In the genomic region with DNA sequence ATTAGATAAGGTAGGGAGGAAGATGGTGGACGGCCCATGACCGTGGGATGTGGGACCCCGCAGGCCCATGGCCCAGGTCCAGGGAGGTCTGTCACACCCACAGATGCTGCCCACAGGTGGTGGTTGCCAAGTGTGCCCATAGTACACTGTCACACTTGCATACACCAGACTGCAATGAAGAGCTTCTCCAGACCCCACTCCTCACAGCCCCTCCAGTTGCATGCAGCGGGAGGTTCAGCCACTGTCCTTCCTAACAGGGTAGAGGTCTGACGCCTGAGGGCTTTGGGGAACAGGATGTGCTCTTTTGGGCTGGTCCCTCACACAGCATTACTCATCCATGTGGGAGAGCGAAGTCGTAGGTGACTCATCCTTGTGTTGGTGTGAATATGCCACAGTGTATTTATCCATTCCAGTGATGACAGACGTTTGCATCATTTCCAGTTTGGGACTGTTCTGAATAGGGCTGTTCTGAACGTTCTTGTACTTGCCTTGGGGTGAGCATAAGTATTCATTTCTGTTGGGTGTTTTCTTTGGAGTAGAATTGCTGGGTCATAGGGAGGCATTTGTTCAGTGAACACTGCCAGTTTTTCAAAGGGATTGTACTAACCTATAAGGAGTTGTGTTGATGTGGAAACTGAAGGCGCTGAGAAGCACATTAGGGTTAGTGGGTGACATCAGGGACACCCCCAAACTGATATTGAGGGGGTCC, we compare ENCODE assay signal across 8 cellular contexts. TPM values are rescaled to one million over a fixed set of nuclear protein-coding genes. Genes with fewer than 3 reads are reported as not detected.
A peak's percentile ranks its signal among the peaks of the same experiment; 100 is the strongest.
DNase-seq lines count a peak whose midpoint lies in the region; ATAC-seq and TF ChIP-seq lines count a peak whose summit lies in the region.

No MANE protein-coding gene starts in this region.

- H2BK15ac ChIP-seq in mesendoderm (replicated peaks; ENCODE audit: low read depth), result no peak overlapping the region

- no peak overlapping the region for H3K9ac ChIP-seq in mesendoderm (ENCODE audit: low read length)

- H4K8ac ChIP-seq in mesendoderm (ENCODE audit: low read depth, low read length), result no peak overlapping the region

- no peak overlapping the region for H3K23ac ChIP-seq in mesendoderm (ENCODE audit: low read length)

- peak in 1 of 3 donors; percentile 34 for DNase-seq in CD4-positive, CD25-positive, alpha-beta regulatory T cell
- DNase-seq in SKM-1 treated with dmso at 0.1 percent for 144 hours (lab: John Stamatoyannopoulos, UW; ENCODE audit: unreplicated experiment), result peak; percentile 83
- DNase-seq in MCF 10A (ENCODE audit: unreplicated experiment), result peak; percentile 100
- DNase-seq in mesendoderm, result peak; percentile 93
- no peak for DNase-seq in NCI-H2107 (lab: John Stamatoyannopoulos, UW)
- DNase-seq in NAMALWA (ENCODE audit: low spot score), result no peak

- H3K4me3 ChIP-seq in CD4-positive, CD25-positive, alpha-beta regulatory T cell (ENCODE audit: low read depth, low read length), result no peak overlapping the region
- H3K4me3 ChIP-seq in mesendoderm (ENCODE audit: low read length), result no peak overlapping the region

- H4K5ac ChIP-seq in mesendoderm (ENCODE audit: low read length), result no peak overlapping the region

- no peak for TF ChIP-seq CTCF in MCF 10A (IDR thresholded peaks at IDR 0.05; ENCODE audit: unreplicated experiment)

- no peak overlapping the region for H2BK5ac ChIP-seq in mesendoderm (ENCODE audit: low read length)

- H3K4me2 ChIP-seq in mesendoderm (ENCODE audit: low read length), result no peak overlapping the region

- intact Hi-C loops in MCF 10A (cut with micrococcal nuclease), result loop anchor here (1.0 kb wide), 1 partner anchor 10 kb away; no protein-coding TSS in a partner anchor

- no peak overlapping the region for H2AK5ac ChIP-seq in mesendoderm (ENCODE audit: low read length)

- H3K36me3 Mint-ChIP-seq in CD4-positive, CD25-positive, alpha-beta regulatory T cell, result no peaks in the 10 kb centered on the region
- no peaks in the 10 kb centered on the region for H3K36me3 Mint-ChIP-seq in MCF 10A (ENCODE audit: insufficient read depth, unreplicated experiment)
- no peaks in the 10 kb centered on the region for H3K36me3 Mint-ChIP-seq in stimulated activated naive CD8-positive, alpha-beta T cell treated with anti-CD3 and anti-CD28 coated beads, Interleukin-15, Interleukin-2, amounts not matched to agents 100 ng/mL and 50 ng/mL, for 24 hours (ENCODE audit: low read depth)

- no peaks in the 10 kb centered on the region for H3K36me3 ChIP-seq in CD4-positive, CD25-positive, alpha-beta regulatory T cell (ENCODE audit: control insufficient read depth, insufficient read depth, low read length)
- H3K36me3 ChIP-seq in mesendoderm (ENCODE audit: control insufficient read depth, insufficient read depth, low read length), result no peaks in the 10 kb centered on the region

- no peak overlapping the region for H3K4ac ChIP-seq in mesendoderm (ENCODE audit: low read depth, low read length)

- H3K27me3 ChIP-seq in CD4-positive, CD25-positive, alpha-beta regulatory T cell (ENCODE audit: control insufficient read depth, insufficient read depth, low read length), result no peaks in the 10 kb centered on the region
- H3K27me3 ChIP-seq in mesendoderm (ENCODE audit: insufficient read depth, low read length, poor library complexity), result no peaks in the 10 kb centered on the region

- H3K4me1 Mint-ChIP-seq in CD4-positive, CD25-positive, alpha-beta regulatory T cell, result peaks cover 0 to 6% (median under 1%) of the 10 kb centered on the region in 4 donors
- peaks cover 62% of the 10 kb centered on the region for H3K4me1 Mint-ChIP-seq in MCF 10A (ENCODE audit: insufficient read depth, unreplicated experiment)
- peaks cover 30% of the 10 kb centered on the region for H3K4me1 Mint-ChIP-seq in stimulated activated naive CD8-positive, alpha-beta T cell treated with anti-CD3 and anti-CD28 coated beads, Interleukin-15, Interleukin-2, amounts not matched to agents 100 ng/mL and 50 ng/mL, for 24 hours (ENCODE audit: low read depth)

- peak; percentile 72 to 73 for ATAC-seq in CD4-positive, CD25-positive, alpha-beta regulatory T cell (ENCODE audit: low read depth in 2 of 2)
- peak; percentile 58 for ATAC-seq in HG02852 (IDR thresholded peaks at IDR 0.05; ENCODE audit: unreplicated experiment)

- CTCF ChIA-PET in MCF 10A (lab: Yijun Ruan, JAX), result interaction anchor here (0.8 to 3.7 kb wide), 5 partner anchors 9 to 242 kb away, joined by 3 to 37 read pairs (median 4); a partner anchor contains a TSS

- H3K27ac Mint-ChIP-seq in CD4-positive, CD25-positive, alpha-beta regulatory T cell, result no peak overlapping the region
- peak overlapping the region; percentile 93 for H3K27ac Mint-ChIP-seq in MCF 10A (ENCODE audit: low read depth, unreplicated experiment)
- H3K27ac Mint-ChIP-seq in stimulated activated naive CD8-positive, alpha-beta T cell treated with anti-CD3 and anti-CD28 coated beads, Interleukin-15, Interleukin-2, amounts not matched to agents 100 ng/mL and 50 ng/mL, for 24 hours, result peak overlapping the region; percentile 92

- no peak overlapping the region for H3K18ac ChIP-seq in mesendoderm (ENCODE audit: low read length)

- no CpG with 5 or more reads among the region's 10 CpGs for WGBS in mesendoderm (ENCODE audit: extremely low coverage, insufficient coverage, low lambda C conversion rate)

- no peaks in the 10 kb centered on the region for H3K9me3 Mint-ChIP-seq in CD4-positive, CD25-positive, alpha-beta regulatory T cell
- no peaks in the 10 kb centered on the region for H3K9me3 Mint-ChIP-seq in MCF 10A (ENCODE audit: unreplicated experiment)
- no peaks in the 10 kb centered on the region for H3K9me3 Mint-ChIP-seq in stimulated activated naive CD8-positive, alpha-beta T cell treated with anti-CD3 and anti-CD28 coated beads, Interleukin-15, Interleukin-2, amounts not matched to agents 100 ng/mL and 50 ng/mL, for 24 hours

- peaks cover 19% of the 10 kb centered on the region for H3K27me3 Mint-ChIP-seq in CD4-positive, CD25-positive, alpha-beta regulatory T cell
- H3K27me3 Mint-ChIP-seq in MCF 10A (ENCODE audit: insufficient read depth, unreplicated experiment), result no peaks in the 10 kb centered on the region
- peaks cover 37% of the 10 kb centered on the region for H3K27me3 Mint-ChIP-seq in stimulated activated naive CD8-positive, alpha-beta T cell treated with anti-CD3 and anti-CD28 coated beads, Interleukin-15, Interleukin-2, amounts not matched to agents 100 ng/mL and 50 ng/mL, for 24 hours

- no peaks in the 10 kb centered on the region for H3K79me1 ChIP-seq in mesendoderm (ENCODE audit: low read length)

- no peak overlapping the region for H3K4me3 Mint-ChIP-seq in CD4-positive, CD25-positive, alpha-beta regulatory T cell
- peak overlapping the region; percentile 49 for H3K4me3 Mint-ChIP-seq in MCF 10A (ENCODE audit: unreplicated experiment)
- peak overlapping the region; percentile 61 for H3K4me3 Mint-ChIP-seq in stimulated activated naive CD8-positive, alpha-beta T cell treated with anti-CD3 and anti-CD28 coated beads, Interleukin-15, Interleukin-2, amounts not matched to agents 100 ng/mL and 50 ng/mL, for 24 hours

- H3K27ac ChIP-seq in CD4-positive, CD25-positive, alpha-beta regulatory T cell (ENCODE audit: insufficient read depth, low read length, poor library complexity, severe bottlenecking), result no peak overlapping the region
- H3K27ac ChIP-seq in mesendoderm (ENCODE audit: low read depth, low read length), result no peak overlapping the region

- no TSS peak for BruUV-seq in MCF 10A (replicated peaks; lab: Mats Ljungman, UMichigan)

- no peak overlapping the region for H3K56ac ChIP-seq in mesendoderm (ENCODE audit: low read length)

- no peaks in the 10 kb centered on the region for H3K9me3 ChIP-seq in CD4-positive, CD25-positive, alpha-beta regulatory T cell (ENCODE audit: control insufficient read depth in 2 of 2, low read length in 2 of 2)

- POLR2A ChIA-PET in MCF 10A (lab: Yijun Ruan, JAX), result interaction anchor here (0.5 to 7.0 kb wide), 8 partner anchors 12 to 238 kb away, joined by 3 to 378 read pairs (median 3); a partner anchor contains a TSS

- H3K79me2 ChIP-seq in mesendoderm (ENCODE audit: control insufficient read depth, insufficient read depth, low read length), result no peaks in the 10 kb centered on the region

- no peak overlapping the region for H2BK120ac ChIP-seq in mesendoderm (ENCODE audit: low read depth, low read length)

- H3K4me1 ChIP-seq in CD4-positive, CD25-positive, alpha-beta regulatory T cell (ENCODE audit: control insufficient read depth, insufficient read depth, low read length, poor library complexity, severe bottlenecking), result no peaks in the 10 kb centered on the region
- peaks cover 2% of the 10 kb centered on the region for H3K4me1 ChIP-seq in mesendoderm (ENCODE audit: control insufficient read depth, low read depth, low read length)

RNA-seq across cellular contexts. Expression of a gene that starts 10.1 kb away (rescaled TPM):
- total RNA-seq in CD4-positive, CD25-positive, alpha-beta regulatory T cell, result 37.2 TPM
- 10 to 100 TPM; 45.3 to 64.6 (median 52.4) TPM for polyA plus RNA-seq in CD4-positive, CD25-positive, alpha-beta regulatory T cell
- total RNA-seq in MCF 10A (2022), result 375 and 435 TPM in 2 replicates
- polyA plus RNA-seq in mesendoderm (2013, experiment 1 of 2), result 24.7 TPM
- polyA plus RNA-seq in mesendoderm (2013, experiment 2 of 2), result 24.4 TPM

RNA-seq across cellular contexts. Expression of a gene that starts 42.3 kb away (rescaled TPM):
- total RNA-seq in CD4-positive, CD25-positive, alpha-beta regulatory T cell, result 68.0 TPM
- 10 to 100 TPM; 27.2 to 36.5 (median 30.6) TPM for polyA plus RNA-seq in CD4-positive, CD25-positive, alpha-beta regulatory T cell
- 98.0 and 99.5 TPM in 2 replicates for total RNA-seq in MCF 10A (2022)
- 25.3 TPM for polyA plus RNA-seq in mesendoderm (2013, experiment 1 of 2)
- 26.1 TPM for polyA plus RNA-seq in mesendoderm (2013, experiment 2 of 2)

Comparison
In these comparisons a context has a peak if more than half of its experiments do, and no peak if none do; other contexts are left out.
1. DNase-seq: peak in SKM-1 treated with dmso at 0.1 percent for 144 hours (single experiment), MCF 10A (single experiment) and mesendoderm (single experiment); none in NCI-H2107 (single experiment) and NAMALWA (single experiment).
2. H3K27ac Mint-ChIP-seq: peak in MCF 10A (single experiment) and stimulated activated naive CD8-positive, alpha-beta T cell treated with anti-CD3 and anti-CD28 coated beads, Interleukin-15, Interleukin-2, amounts not matched to agents 100 ng/mL and 50 ng/mL, for 24 hours (single experiment); none in CD4-positive, CD25-positive, alpha-beta regulatory T cell (0 of 3).
3. H3K4me3 Mint-ChIP-seq: peak in MCF 10A (single experiment) and stimulated activated naive CD8-positive, alpha-beta T cell treated with anti-CD3 and anti-CD28 coated beads, Interleukin-15, Interleukin-2, amounts not matched to agents 100 ng/mL and 50 ng/mL, for 24 hours (single experiment); none in CD4-positive, CD25-positive, alpha-beta regulatory T cell (0 of 4).